8 cellular contexts compared by ENCODE assay signal in genomic region chr6:1604347-1604990, GRCh38. TPM values are rescaled to one million over a fixed set of nuclear protein-coding genes. Genes with fewer than 3 reads are reported as not detected.
DNase-seq lines count a peak whose midpoint lies in the region; ATAC-seq and TF ChIP-seq lines count a peak whose summit lies in the region.

No MANE protein-coding gene starts in this region.

- H3K4me3 ChIP-seq in HCT116 (replicated peaks in 1 of 2; ENCODE audit: low read depth in 1 of 2, low read length in 2 of 2) = peak overlapping the region; percentile 35 to 53
- H3K4me3 ChIP-seq in mesendoderm (ENCODE audit: low read length) = no peak overlapping the region

- H2BK120ac ChIP-seq in mesendoderm (ENCODE audit: low read depth, low read length) = no peak overlapping the region

- no peak overlapping the region for H4K5ac ChIP-seq in mesendoderm (ENCODE audit: low read length)

- peak overlapping the region; percentile 82 for H2AFZ ChIP-seq in HCT116 (ENCODE audit: low read depth, low read length, poor library complexity, severe bottlenecking)

- H3K4ac ChIP-seq in mesendoderm (ENCODE audit: low read depth, low read length) = no peak overlapping the region

- TF ChIP-seq CTCF in HCT116 (IDR thresholded peaks at IDR 0.05 in 2 of 3, conservative IDR thresholded peaks at IDR 0.05 in 1 of 3; ENCODE audit: borderline replicate concordance in 1 of 3, insufficient read depth in 1 of 3, low read depth in 2 of 3, low read length in 2 of 3) = peak; percentile 77 to 84 (median 77)
- TF ChIP-seq CTCF in activated CD8-positive, alpha-beta T cell treated with anti-CD3 and anti-CD28 coated beads for 36 hours (IDR thresholded peaks at IDR 0.05) = peak; percentile 89

- H3K9me3 ChIP-seq in HCT116 (ENCODE audit: control insufficient read depth in 1 of 2, insufficient read depth in 1 of 2, low read depth in 1 of 2, low read length in 2 of 2) = no peaks in the 10 kb centered on the region

- BruUV-seq in HCT116 (replicated peaks; lab: Mats Ljungman, UMichigan) = no TSS peak

- WGBS in mesendoderm (ENCODE audit: extremely low coverage, insufficient coverage, low lambda C conversion rate) = no CpG with 5 or more reads among the region's 73 CpGs

- H3K9me3 Mint-ChIP-seq in activated CD8-positive, alpha-beta T cell treated with anti-CD3 and anti-CD28 coated beads for 36 hours = no peaks in the 10 kb centered on the region
- no peaks in the 10 kb centered on the region for H3K9me3 Mint-ChIP-seq in effector memory CD8-positive, alpha-beta T cell

- no peak overlapping the region for H3K27ac Mint-ChIP-seq in activated CD8-positive, alpha-beta T cell treated with anti-CD3 and anti-CD28 coated beads for 36 hours
- H3K27ac Mint-ChIP-seq in effector memory CD8-positive, alpha-beta T cell = no peak overlapping the region

- H3K27me3 ChIP-seq in HCT116 (ENCODE audit: insufficient read depth, low read length) (no peaks in the 10 kb centered on the region), mesendoderm (ENCODE audit: insufficient read depth, low read length, poor library complexity) (peaks cover 24% of the 10 kb centered on the region)

- H3K9ac ChIP-seq in HCT116 (ENCODE audit: low read length) = peak overlapping the region; percentile 48
- H3K9ac ChIP-seq in mesendoderm (ENCODE audit: low read length) = peak overlapping the region; percentile 27

- RAD21 ChIA-PET in HCT116 (lab: Charles Lee; ENCODE audit: low non-redundant PET in 1 of 2, low total read pairs in 2 of 2, uncharacterized antibody in 2 of 2, unreplicated experiment in 2 of 2) = no interaction called here

- TF ChIP-seq RAD21 in HCT116 (IDR thresholded peaks at IDR 0.05; ENCODE audit: low read depth) = peak; percentile 95

- intact Hi-C loops in HCT116 (cut with micrococcal nuclease) = loop anchor here (1.0 to 2.0 kb wide), 3 partner anchors 750 to 1090 kb away; no protein-coding TSS in a partner anchor
- intact Hi-C loops in activated CD8-positive, alpha-beta T cell treated with anti-CD3 and anti-CD28 coated beads for 36 hours (cut with micrococcal nuclease) = loop anchor here (5.0 kb wide), 1 partner anchor 498 kb away; no protein-coding TSS in a partner anchor

- H3K79me1 ChIP-seq in mesendoderm (ENCODE audit: low read length) = no peaks in the 10 kb centered on the region

- no peaks in the 10 kb centered on the region for H3K36me3 Mint-ChIP-seq in activated CD8-positive, alpha-beta T cell treated with anti-CD3 and anti-CD28 coated beads for 36 hours (ENCODE audit: low read depth)
- peaks cover 6% of the 10 kb centered on the region for H3K36me3 Mint-ChIP-seq in effector memory CD8-positive, alpha-beta T cell (ENCODE audit: insufficient read depth)

- no peak for TF ChIP-seq POLR2A in HCT116 (IDR thresholded peaks at IDR 0.05; ENCODE audit: borderline replicate concordance, extremely low read depth, insufficient read depth, insufficient read length)

- H3K79me2 ChIP-seq in HCT116 (ENCODE audit: insufficient read depth, low read length) (no peaks in the 10 kb centered on the region), mesendoderm (ENCODE audit: control insufficient read depth, insufficient read depth, low read length) (no peaks in the 10 kb centered on the region)

- no peak overlapping the region for H3K4me3 Mint-ChIP-seq in activated CD8-positive, alpha-beta T cell treated with anti-CD3 and anti-CD28 coated beads for 36 hours
- H3K4me3 Mint-ChIP-seq in effector memory CD8-positive, alpha-beta T cell = peak overlapping the region in 1 of 2 donors; percentile 31

- CTCF ChIA-PET in HCT116 (lab: Charles Lee) = no interaction called here
- CTCF ChIA-PET in activated CD8-positive, alpha-beta T cell treated with anti-CD3 and anti-CD28 coated beads for 36 hours (lab: Charles Lee) = interaction anchor here (0.6 to 4.6 kb wide), 7 partner anchors 9 to 1030 kb away, joined by 3 to 33 read pairs (median 4); no protein-coding TSS in a partner anchor

- H2BK15ac ChIP-seq in mesendoderm (replicated peaks; ENCODE audit: low read depth) = no peak overlapping the region

- peak overlapping the region; percentile 73 for H3K56ac ChIP-seq in mesendoderm (ENCODE audit: low read length)

- POLR2A ChIA-PET in HCT116 (lab: Charles Lee) = no interaction called here
- POLR2A ChIA-PET in activated CD8-positive, alpha-beta T cell treated with anti-CD3 and anti-CD28 coated beads for 36 hours (lab: Charles Lee) = no interaction called here

- H3K4me1 Mint-ChIP-seq in activated CD8-positive, alpha-beta T cell treated with anti-CD3 and anti-CD28 coated beads for 36 hours (ENCODE audit: low read depth) = peaks cover 34% of the 10 kb centered on the region
- peaks cover 11 to 33% of the 10 kb centered on the region in 2 donors for H3K4me1 Mint-ChIP-seq in effector memory CD8-positive, alpha-beta T cell (ENCODE audit: low read depth in 2 of 2)

- H3K4me2 ChIP-seq in HCT116 (ENCODE audit: low read length) = peak overlapping the region; percentile 88
- H3K4me2 ChIP-seq in mesendoderm (ENCODE audit: low read length) = peak overlapping the region; percentile 71

- H3K18ac ChIP-seq in mesendoderm (ENCODE audit: low read length) = peak overlapping the region; percentile 15

- peaks cover 0 to 16% of the 10 kb centered on the region in 2 experiments; a peak in 3 of 4 replicates for H3K4me1 ChIP-seq in HCT116 (ENCODE audit: control insufficient read depth in 1 of 2, insufficient read depth in 2 of 2, low read length in 2 of 2)
- peaks cover 11% of the 10 kb centered on the region for H3K4me1 ChIP-seq in mesendoderm (ENCODE audit: control insufficient read depth, low read depth, low read length)

- no peaks in the 10 kb centered on the region for H3K9me2 ChIP-seq in HCT116 (ENCODE audit: insufficient read depth)

- no peak overlapping the region for H2BK5ac ChIP-seq in mesendoderm (ENCODE audit: low read length)

- no peak overlapping the region for H4K8ac ChIP-seq in mesendoderm (ENCODE audit: low read depth, low read length)

- no peaks in the 10 kb centered on the region for H3K36me3 ChIP-seq in HCT116 (ENCODE audit: control insufficient read depth in 1 of 2, insufficient read depth in 2 of 2, low read length in 2 of 2)
- H3K36me3 ChIP-seq in mesendoderm (ENCODE audit: control insufficient read depth, insufficient read depth, low read length) = no peaks in the 10 kb centered on the region

- H3K27ac ChIP-seq in HCT116 (ENCODE audit: low read depth, low read length) (no peak overlapping the region; the same call in 1 of the 2 replicates), mesendoderm (ENCODE audit: low read depth, low read length) (no peak overlapping the region)

- H3K27me3 Mint-ChIP-seq in activated CD8-positive, alpha-beta T cell treated with anti-CD3 and anti-CD28 coated beads for 36 hours = peaks cover 77% of the 10 kb centered on the region
- peaks cover 76 to 89% of the 10 kb centered on the region in 2 donors for H3K27me3 Mint-ChIP-seq in effector memory CD8-positive, alpha-beta T cell

- DNase-seq in Daoy (ENCODE audit: low read depth) = peak; percentile 83
- no peak for DNase-seq in HCT116 (ENCODE audit: low read depth, low spot score)
- peak; percentile 62 for DNase-seq in NCI-H460 (ENCODE audit: extremely low read depth, low read depth)
- peak; percentile 58 for DNase-seq in activated CD8-positive, alpha-beta T cell treated with anti-CD3 and anti-CD28 coated beads for 36 hours
- DNase-seq in effector memory CD8-positive, alpha-beta T cell = peak; percentile 59 to 69 (median 59)
- peak; percentile 77 for DNase-seq in mesendoderm
- DNase-seq in stimulated activated CD8-positive, alpha-beta memory T cell treated with anti-CD3 and anti-CD28 coated beads, Interleukin-4, amount 100 ng/mL, for 1 hour (ENCODE audit: low read depth in 2 of 2, low spot score in 1 of 2) = peak; percentile 21 to 23
- DNase-seq in NCI-H446 treated with DMSO at 0.1 percent for 48 hours (lab: John Stamatoyannopoulos, UW) = no peak

- no peak overlapping the region for H2AK5ac ChIP-seq in mesendoderm (ENCODE audit: low read length)

- no peaks in the 10 kb centered on the region for H4K20me1 ChIP-seq in HCT116 (ENCODE audit: insufficient read depth)

- ATAC-seq in HCT116 = peak; percentile 93
- ATAC-seq in activated CD8-positive, alpha-beta T cell treated with anti-CD3 and anti-CD28 coated beads for 36 hours = peak; percentile 76
- peak; percentile 81 for ATAC-seq in effector memory CD8-positive, alpha-beta T cell (replicated peaks)

- H3K23ac ChIP-seq in mesendoderm (ENCODE audit: low read length) = no peak overlapping the region

TF ChIP-seq in HCT116, 20 proteins besides CTCF, POLR2A, EP300 and RAD21:
- no peak for TF ChIP-seq JUND (IDR thresholded peaks at IDR 0.05)
- TF ChIP-seq CBX3 (IDR thresholded peaks at IDR 0.05; ENCODE audit: low read depth) = no peak
- TF ChIP-seq ZBTB33 (IDR thresholded peaks at IDR 0.05; ENCODE audit: extremely low read depth, insufficient replicate concordance, low read length) = no peak
- TF ChIP-seq EZH2 (IDR thresholded peaks at IDR 0.05) = no peak
- no peak for TF ChIP-seq FOSL1 (IDR thresholded peaks at IDR 0.05; ENCODE audit: low read depth)
- TF ChIP-seq EZH2phosphoT487 (IDR thresholded peaks at IDR 0.05; ENCODE audit: borderline replicate concordance) = no peak
- no peak for TF ChIP-seq YY1 (IDR thresholded peaks at IDR 0.05; ENCODE audit: extremely low read depth, insufficient replicate concordance, low read depth, low read length)

RNA-seq across cellular contexts. Expression of gene FOXC1, which starts 5.2 kb away (rescaled TPM):
- total RNA-seq in Daoy (2014; rRNA removed; shearing (Covaris generic)) = 5.9 and 7.0 TPM in 2 replicates
- total RNA-seq in HCT116 (2021; ENCODE audit: unreplicated experiment) = 40.7 TPM
- polyA plus RNA-seq in HCT116 (2012) = 13.4 and 15.4 TPM in 2 replicates
- 94.3 and 111 TPM in 2 replicates for total RNA-seq in NCI-H460 (2014; rRNA removed; shearing (Covaris generic))
- 41.9 and 42.0 TPM in 2 replicates for polyA plus RNA-seq in NCI-H460 (2014; cell fraction: nucleus; rRNA removed)
- under 1 TPM in 1 of 2 experiments, not detected in 1; 0.16 TPM for total RNA-seq in activated CD8-positive, alpha-beta T cell treated with anti-CD3 and anti-CD28 coated beads for 36 hours
- 1.1 TPM for polyA plus RNA-seq in mesendoderm (2013, experiment 1 of 2)
- 1.1 TPM for polyA plus RNA-seq in mesendoderm (2013, experiment 2 of 2)

Comparison
In these comparisons a context has a peak if more than half of its experiments do, and no peak if none do; other contexts are left out.
1. DNase-seq: peak in Daoy (single experiment), NCI-H460 (single experiment), activated CD8-positive, alpha-beta T cell treated with anti-CD3 and anti-CD28 coated beads for 36 hours (single experiment), effector memory CD8-positive, alpha-beta T cell (3 of 3), mesendoderm (single experiment) and stimulated activated CD8-positive, alpha-beta memory T cell treated with anti-CD3 and anti-CD28 coated beads, Interleukin-4, amount 100 ng/mL, for 1 hour (2 of 2); none in HCT116 (single experiment) and NCI-H446 treated with DMSO at 0.1 percent for 48 hours (single experiment).
2. Peak in every context shown above with its lines, with median percentiles within 50 percentile points of each other: ATAC-seq.